ENCODE assay signal across 22 cellular contexts in genomic region chr14:44812672-44813071, GRCh38.
DNase-seq lines count a peak whose midpoint lies in the region; ATAC-seq and TF ChIP-seq lines count a peak whose summit lies in the region.
"Had no signal": no experiment of that assay in that cellular context is flagged by ENCODE, and none has a peak within 500 bp of the region (broad histone marks: within the 10 kb centered on the region; RNA-seq: fewer than 3 reads in every experiment).

No MANE protein-coding gene starts in this region.

- no peak overlapping the region for H4K91ac ChIP-seq in H9 (ENCODE audit: insufficient read length, low read depth, low read length)

- H3K4me3 ChIP-seq in endodermal cell (ENCODE audit: low read length) = no peak overlapping the region
- H3K4me3 ChIP-seq in neural progenitor cell = no peak overlapping the region
- no peak overlapping the region for H3K4me3 ChIP-seq in gastrocnemius medialis
- no peak overlapping the region for H3K4me3 ChIP-seq in aorta (ENCODE audit: low read length in 2 of 2)
- H3K4me3 ChIP-seq: A549; BLaER1 treated with 17β-estradiol and CSF1 and Interleukin-3, amounts not matched to agents 10 nM and 100 nM; HAP-1 had no signal

- CTCF ChIA-PET in activated CD8-positive, alpha-beta T cell treated with anti-CD3 and anti-CD28 coated beads, Interleukin-2, amount 10 ng/mL, durations not matched to agents 7 days and 5 days (lab: Charles Lee) = no interaction called here

- H2BK20ac ChIP-seq in H9 (ENCODE audit: low read depth, low read length, poor library complexity, severe bottlenecking) = no peak overlapping the region

- no peaks in the 10 kb centered on the region for H3K36me3 ChIP-seq in endodermal cell (ENCODE audit: control insufficient read depth, insufficient read depth, low read length)
- H3K36me3 ChIP-seq in neural progenitor cell = no peaks in the 10 kb centered on the region
- no peaks in the 10 kb centered on the region for H3K36me3 ChIP-seq in gastrocnemius medialis
- H3K36me3 ChIP-seq in aorta (ENCODE audit: control insufficient read depth in 1 of 2, insufficient read depth in 2 of 2, low read length in 1 of 2) = no peaks in the 10 kb centered on the region
- H3K36me3 ChIP-seq: BE2C; BLaER1 treated with 17β-estradiol and CSF1 and Interleukin-3, amounts not matched to agents 10 nM and 100 nM; HAP-1 had no signal

- WGBS in H9 (ENCODE audit: extremely low coverage, insufficient read length, low lambda C conversion rate) = no CpG with 5 or more reads among the region's 10 CpGs
- 93 to 96% methylated on average over 10 of the region's 10 CpGs for WGBS in endodermal cell (ENCODE audit: insufficient coverage in 1 of 2, insufficient read length in 1 of 2), 2 experiments
- 77 to 83% methylated on average over 10 of the region's 10 CpGs for WGBS in aorta, 2 donors

- no peaks in the 10 kb centered on the region for H3K4me1 ChIP-seq in H9 (ENCODE audit: insufficient read depth, low read length)
- H3K4me1 ChIP-seq in endodermal cell (ENCODE audit: control insufficient read depth, insufficient read depth, low read length) = no peaks in the 10 kb centered on the region
- H3K4me1 ChIP-seq in neural progenitor cell = no peaks in the 10 kb centered on the region
- no peaks in the 10 kb centered on the region for H3K4me1 ChIP-seq in gastrocnemius medialis
- H3K4me1 ChIP-seq in aorta (ENCODE audit: control insufficient read depth in 1 of 2, insufficient read depth in 2 of 2, low read length in 2 of 2) = no peaks in the 10 kb centered on the region
- H3K4me1 ChIP-seq: A549; BE2C; BLaER1 treated with 17β-estradiol and CSF1 and Interleukin-3, amounts not matched to agents 10 nM and 100 nM had no signal

- no peak overlapping the region for H4K5ac ChIP-seq in H9 (ENCODE audit: insufficient read length, low read depth, low read length)

- no peak overlapping the region for H2BK120ac ChIP-seq in H9 (ENCODE audit: low read depth, low read length, poor library complexity, severe bottlenecking)

- H3K27me3 Mint-ChIP-seq in H9 (ENCODE audit: low read depth) = no peaks in the 10 kb centered on the region; the same call in 1 of the 2 replicates
- H3K27me3 Mint-ChIP-seq in endodermal cell (ENCODE audit: insufficient read depth) = peaks cover 22% of the 10 kb centered on the region
- H3K27me3 Mint-ChIP-seq in neural progenitor cell (ENCODE audit: insufficient read depth, low read depth) = no peaks in the 10 kb centered on the region
- peaks cover 9% of the 10 kb centered on the region for H3K27me3 Mint-ChIP-seq in activated CD8-positive, alpha-beta T cell treated with anti-CD3 and anti-CD28 coated beads, Interleukin-2, amount 10 ng/mL, durations not matched to agents 7 days and 5 days (ENCODE audit: low read depth)

- H3K9ac ChIP-seq in H9 (ENCODE audit: extremely low read depth, insufficient read length, low read length) = no peak overlapping the region
- H3K9ac ChIP-seq in endodermal cell (ENCODE audit: extremely low read depth, low read length, poor library complexity, severe bottlenecking) = no peak overlapping the region
- H3K9ac ChIP-seq in neural progenitor cell = no peak overlapping the region
- H3K9ac ChIP-seq: BLaER1 treated with 17β-estradiol and CSF1 and Interleukin-3, amounts not matched to agents 10 nM and 100 nM had no signal

- DNase-seq in H9 (peak; percentile 34), UCSD-AML1 (lab: John Stamatoyannopoulos, UW; ENCODE audit: unreplicated experiment) (peak; percentile 4), endodermal cell (peak; percentile 50), neural progenitor cell (ENCODE audit: low spot score) (no peak), gastrocnemius medialis (no peak), aorta (no peak), NCI-H1105 (lab: John Stamatoyannopoulos, UW) (no peak)
- no peak for DNase-seq in activated CD8-positive, alpha-beta T cell treated with anti-CD3 and anti-CD28 coated beads, Interleukin-2, amount 10 ng/mL, durations not matched to agents 7 days and 5 days
- DNase-seq: 8988T; ACHN; AML-193; BE2C; CD4-positive, alpha-beta T cell; CD8-positive, alpha-beta memory T cell; DMS53; DMS79 treated with DMSO at 0.1 percent for 48 hours; GF-D8; HFFc6 had no signal

- POLR2A ChIA-PET in activated CD8-positive, alpha-beta T cell treated with anti-CD3 and anti-CD28 coated beads, Interleukin-2, amount 10 ng/mL, durations not matched to agents 7 days and 5 days (lab: Charles Lee) = no interaction called here

- H3K4ac ChIP-seq in H9 (ENCODE audit: low read depth, low read length) = no peak overlapping the region

- H3K27me3 ChIP-seq in H9 (ENCODE audit: insufficient read depth, low read length) (no peaks in the 10 kb centered on the region), endodermal cell (ENCODE audit: control insufficient read depth, insufficient read depth, low read length, poor library complexity, severe bottlenecking) (no peaks in the 10 kb centered on the region), neural progenitor cell (no peaks in the 10 kb centered on the region), gastrocnemius medialis (no peaks in the 10 kb centered on the region), aorta (ENCODE audit: control insufficient read depth in 1 of 2, insufficient read depth in 2 of 2, low read length in 1 of 2) (no peaks in the 10 kb centered on the region)
- H3K27me3 ChIP-seq: BE2C; BLaER1 treated with 17β-estradiol and CSF1 and Interleukin-3, amounts not matched to agents 10 nM and 100 nM had no signal

- H3K23ac ChIP-seq in H9 (ENCODE audit: insufficient read length, low read depth, low read length) = no peak overlapping the region

- no peak overlapping the region for H3K56ac ChIP-seq in H9 (ENCODE audit: insufficient read length, low read depth, low read length)

- TF ChIP-seq CTCF in H9 (conservative IDR thresholded peaks at IDR 0.05) (no peak), endodermal cell (conservative IDR thresholded peaks at IDR 0.05) (no peak), neural progenitor cell (IDR thresholded peaks at IDR 0.05) (no peak), gastrocnemius medialis (IDR thresholded peaks at IDR 0.05 in 4 of 5, conservative IDR thresholded peaks at IDR 0.05 in 1 of 5) (no peak)

- H2BK15ac ChIP-seq in H9 (ENCODE audit: low read depth, low read length) = no peak overlapping the region

- H3K9me3 Mint-ChIP-seq in H9 = no peaks in the 10 kb centered on the region
- no peaks in the 10 kb centered on the region for H3K9me3 Mint-ChIP-seq in endodermal cell
- H3K9me3 Mint-ChIP-seq in neural progenitor cell = no peaks in the 10 kb centered on the region
- no peaks in the 10 kb centered on the region for H3K9me3 Mint-ChIP-seq in activated CD8-positive, alpha-beta T cell treated with anti-CD3 and anti-CD28 coated beads, Interleukin-2, amount 10 ng/mL, durations not matched to agents 7 days and 5 days (ENCODE audit: insufficient read depth)
- H3K9me3 Mint-ChIP-seq: CD14-positive monocyte; CD4-positive, alpha-beta T cell; CD8-positive, alpha-beta memory T cell; HFFc6 had no signal

- no peak overlapping the region for H3K18ac ChIP-seq in H9 (ENCODE audit: insufficient read length, low read depth, low read length)

- H3K36me3 Mint-ChIP-seq in H9 (ENCODE audit: insufficient read depth in 1 of 3, low read depth in 3 of 3) = no peaks in the 10 kb centered on the region
- no peaks in the 10 kb centered on the region for H3K36me3 Mint-ChIP-seq in endodermal cell (ENCODE audit: low read depth)
- no peaks in the 10 kb centered on the region for H3K36me3 Mint-ChIP-seq in neural progenitor cell
- no peaks in the 10 kb centered on the region for H3K36me3 Mint-ChIP-seq in activated CD8-positive, alpha-beta T cell treated with anti-CD3 and anti-CD28 coated beads, Interleukin-2, amount 10 ng/mL, durations not matched to agents 7 days and 5 days (ENCODE audit: low read depth)
- H3K36me3 Mint-ChIP-seq: CD14-positive monocyte; CD8-positive, alpha-beta memory T cell had no signal

- H3K27ac ChIP-seq in H9 (ENCODE audit: insufficient read length, low read depth, low read length) = no peak overlapping the region
- no peak overlapping the region for H3K27ac ChIP-seq in endodermal cell (ENCODE audit: low read depth, low read length)
- no peak overlapping the region for H3K27ac ChIP-seq in neural progenitor cell
- no peak overlapping the region for H3K27ac ChIP-seq in gastrocnemius medialis
- H3K27ac ChIP-seq in aorta (ENCODE audit: low read depth in 1 of 2, low read length in 2 of 2) = no peak overlapping the region
- H3K27ac ChIP-seq: A549; BLaER1 treated with 17β-estradiol and CSF1 and Interleukin-3, amounts not matched to agents 10 nM and 100 nM had no signal

- no peak overlapping the region for H3T11ph ChIP-seq in H9 (ENCODE audit: low read length)

- H3K4me1 Mint-ChIP-seq in H9 (peaks cover 4 to 7% of the 10 kb centered on the region in 2 experiments; a peak in 2 of 4 replicates), endodermal cell (peaks cover 12% of the 10 kb centered on the region), neural progenitor cell (no peaks in the 10 kb centered on the region)
- H3K4me1 Mint-ChIP-seq in activated CD8-positive, alpha-beta T cell treated with anti-CD3 and anti-CD28 coated beads, Interleukin-2, amount 10 ng/mL, durations not matched to agents 7 days and 5 days (ENCODE audit: low read depth) = no peaks in the 10 kb centered on the region
- H3K4me1 Mint-ChIP-seq: CD14-positive monocyte; CD8-positive, alpha-beta memory T cell had no signal

- no peak overlapping the region for H4K8ac ChIP-seq in H9 (replicated peaks; ENCODE audit: insufficient read length, low read depth, low read length)

- H3K9me3 ChIP-seq in H9 (ENCODE audit: control insufficient read depth, low read depth, low read length) (no peaks in the 10 kb centered on the region), endodermal cell (ENCODE audit: control insufficient read depth, low read length) (peaks cover 15% of the 10 kb centered on the region), neural progenitor cell (ENCODE audit: low read depth) (no peaks in the 10 kb centered on the region), gastrocnemius medialis (no peaks in the 10 kb centered on the region), aorta (ENCODE audit: control insufficient read depth, low read length) (no peaks in the 10 kb centered on the region)
- H3K9me3 ChIP-seq: A549; BE2C; BLaER1 treated with 17β-estradiol and CSF1 and Interleukin-3, amounts not matched to agents 10 nM and 100 nM; HAP-1 had no signal

- no peak overlapping the region; a peak in 1 of 7 replicates for H3K27ac Mint-ChIP-seq in H9
- H3K27ac Mint-ChIP-seq in endodermal cell = no peak overlapping the region
- no peak overlapping the region for H3K27ac Mint-ChIP-seq in neural progenitor cell
- no peak overlapping the region for H3K27ac Mint-ChIP-seq in activated CD8-positive, alpha-beta T cell treated with anti-CD3 and anti-CD28 coated beads, Interleukin-2, amount 10 ng/mL, durations not matched to agents 7 days and 5 days
- H3K27ac Mint-ChIP-seq: CD14-positive monocyte; CD4-positive, alpha-beta T cell; CD8-positive, alpha-beta memory T cell; HFFc6 had no signal

- in situ Hi-C loops in gastrocnemius medialis (cut with MboI; ENCODE audit: low sequenced_read_pairs in 4 of 4) = no loop called here

- no peaks in the 10 kb centered on the region for H3K23me2 ChIP-seq in H9 (ENCODE audit: insufficient read length, low read depth, low read length, poor library complexity, severe bottlenecking)

- no peak overlapping the region for H2AK5ac ChIP-seq in H9 (ENCODE audit: insufficient read length, low read length)

- no peaks in the 10 kb centered on the region for H3K79me2 ChIP-seq in H9 (ENCODE audit: insufficient read depth, low read length)
- no peaks in the 10 kb centered on the region for H3K79me2 ChIP-seq in neural progenitor cell (ENCODE audit: low read depth)

- no peaks in the 10 kb centered on the region for H3K79me1 ChIP-seq in H9 (ENCODE audit: insufficient read depth, low read depth, low read length, poor library complexity, severe bottlenecking)

- H2BK12ac ChIP-seq in H9 (ENCODE audit: insufficient read length, low read depth, low read length) = no peak overlapping the region

- H3F3A ChIP-seq in neural progenitor cell (ENCODE audit: low read depth) = no peaks in the 10 kb centered on the region

- TF ChIP-seq POLR2A in gastrocnemius medialis (IDR thresholded peaks at IDR 0.05) = no peak

- H3K4me2 ChIP-seq in H9 (ENCODE audit: insufficient read depth, insufficient read length, low read length) (no peak overlapping the region), neural progenitor cell (no peak overlapping the region)
- H3K4me2 ChIP-seq: A549; BLaER1 treated with 17β-estradiol and CSF1 and Interleukin-3, amounts not matched to agents 10 nM and 100 nM had no signal

- H2AFZ ChIP-seq in H9 (ENCODE audit: low read length) (no peak overlapping the region), neural progenitor cell (replicated peaks) (peak overlapping the region; percentile 19)

- H3K14ac ChIP-seq in H9 (ENCODE audit: insufficient read depth, low read length) = no peak overlapping the region

- H4K20me1 ChIP-seq in H9 (ENCODE audit: control insufficient read depth, insufficient read depth, insufficient read length) (no peaks in the 10 kb centered on the region), neural progenitor cell (ENCODE audit: low read depth) (no peaks in the 10 kb centered on the region)
- H4K20me1 ChIP-seq: BLaER1 treated with 17β-estradiol and CSF1 and Interleukin-3, amounts not matched to agents 10 nM and 100 nM had no signal

- H3K4me3 Mint-ChIP-seq in H9 (no peak overlapping the region), endodermal cell (no peak overlapping the region), neural progenitor cell (no peak overlapping the region)
- no peak overlapping the region for H3K4me3 Mint-ChIP-seq in activated CD8-positive, alpha-beta T cell treated with anti-CD3 and anti-CD28 coated beads, Interleukin-2, amount 10 ng/mL, durations not matched to agents 7 days and 5 days
- H3K4me3 Mint-ChIP-seq: CD14-positive monocyte; CD4-positive, alpha-beta T cell; CD8-positive, alpha-beta memory T cell; HFFc6 had no signal

- no peak for ATAC-seq in activated CD8-positive, alpha-beta T cell treated with anti-CD3 and anti-CD28 coated beads, Interleukin-2, amount 10 ng/mL, durations not matched to agents 7 days and 5 days
- no peak for ATAC-seq in gastrocnemius medialis
- ATAC-seq in aorta (ENCODE audit: low FRiP score) = no peak
- ATAC-seq: A549 had no signal

- intact Hi-C loops in gastrocnemius medialis (cut with DNase I; ENCODE audit: low total_unique reads) (no loop called here), aorta (cut with DNase I) (no loop called here)

- no peak overlapping the region for H2BK5ac ChIP-seq in H9 (ENCODE audit: insufficient read length, low read length)

Comparison
In these comparisons a context has a peak if more than half of its experiments do, and no peak if none do; other contexts are left out.
1. DNase-seq: peak in H9 (single experiment), UCSD-AML1 (single experiment) and endodermal cell (single experiment); none in neural progenitor cell (single experiment), activated CD8-positive, alpha-beta T cell treated with anti-CD3 and anti-CD28 coated beads, Interleukin-2, amount 10 ng/mL, durations not matched to agents 7 days and 5 days (single experiment), gastrocnemius medialis (0 of 2), aorta (0 of 2) and NCI-H1105 (single experiment).